8 cellular contexts compared by ENCODE assay signal in genomic region chr11:6703247-6704063, GRCh38. TPM values are rescaled to one million over a fixed set of nuclear protein-coding genes. Genes with fewer than 3 reads are reported as not detected.
A peak's percentile ranks its signal among the peaks of the same experiment; 100 is the strongest.
DNase-seq lines count a peak whose midpoint lies in the region; ATAC-seq and TF ChIP-seq lines count a peak whose summit lies in the region.

No MANE protein-coding gene starts in this region.

- H3K4me1 Mint-ChIP-seq in HFFc6 (ENCODE audit: low read depth) (peaks cover 12% of the 10 kb centered on the region; the same call in 1 of the 2 replicates), brain (peaks cover 23% of the 10 kb centered on the region)

- no peaks in the 10 kb centered on the region for H3K27me3 Mint-ChIP-seq in HFFc6 (ENCODE audit: insufficient read depth)
- peaks cover 4% of the 10 kb centered on the region for H3K27me3 Mint-ChIP-seq in brain

- H3K36me3 Mint-ChIP-seq in HFFc6 (ENCODE audit: low read depth) (no peaks in the 10 kb centered on the region), brain (no peaks in the 10 kb centered on the region)

- no peaks in the 10 kb centered on the region for H4K20me1 ChIP-seq in OCI-LY3 (ENCODE audit: insufficient read depth, low read length)

- H3K4me3 Mint-ChIP-seq in HFFc6 (no peak overlapping the region), brain (peak overlapping the region in 1 of 5 experiments; percentile 8)

- peaks cover 12% of the 10 kb centered on the region for H3K4me1 ChIP-seq in OCI-LY3 (ENCODE audit: low read length)

- no peaks in the 10 kb centered on the region for H3K9me3 ChIP-seq in OCI-LY3 (ENCODE audit: insufficient read depth, low read length)

- H3K4me3 ChIP-seq in OCI-LY3 (ENCODE audit: low read length), result no peak overlapping the region

- no peak overlapping the region for H2AFZ ChIP-seq in OCI-LY3 (ENCODE audit: low read depth, low read length)

- TF ChIP-seq CTCF in HFFc6 (IDR thresholded peaks at IDR 0.05) (peak; percentile 78), OCI-LY3 (IDR thresholded peaks at IDR 0.05; ENCODE audit: low read depth, low read length) (peak; percentile 69), brain (conservative IDR thresholded peaks at IDR 0.05) (peak; percentile 37 to 63)

- peaks cover 4% of the 10 kb centered on the region; the same call in 1 of the 2 replicates for H3K27me3 ChIP-seq in OCI-LY3 (ENCODE audit: low read depth, low read length)

- H3K27ac ChIP-seq in OCI-LY3 (ENCODE audit: low read length), result no peak overlapping the region

- H3K9me3 Mint-ChIP-seq in HFFc6, result no peaks in the 10 kb centered on the region
- H3K9me3 Mint-ChIP-seq in brain, result no peaks in the 10 kb centered on the region

- ATAC-seq in GM18858 (IDR thresholded peaks at IDR 0.05; ENCODE audit: unreplicated experiment), result no peak

- H3K27ac Mint-ChIP-seq in HFFc6 (no peak overlapping the region), brain (peak overlapping the region in 2 of 5 experiments; percentile 40 to 69)

- no peaks in the 10 kb centered on the region for H3K36me3 ChIP-seq in OCI-LY3 (replicated peaks; ENCODE audit: low read depth, low read length)

- no peak overlapping the region for H3K4me2 ChIP-seq in OCI-LY3 (ENCODE audit: low read length)

- no peak overlapping the region for H3K9ac ChIP-seq in OCI-LY3 (ENCODE audit: low read length)

- no peaks in the 10 kb centered on the region for H3K79me2 ChIP-seq in OCI-LY3 (ENCODE audit: low read length)

- DNase-seq in DMS53 (lab: John Stamatoyannopoulos, UW) (peak; percentile 76), HFFc6 (peak; percentile 79), iPS-NIHi11 (ENCODE audit: low spot score) (peak; percentile 75), cerebellar nuclear complex (lab: John Stamatoyannopoulos, UW) (no peak)
- DNase-seq in stimulated activated CD4-positive, alpha-beta T cell treated with anti-CD3 and anti-CD28 coated beads, Interleukin-4, amount 100 ng/mL, for 24 hours, result peak; percentile 26

RNA-seq across cellular contexts. Expression of gene MRPL17, which starts 20.3 kb away (rescaled TPM):
- total RNA-seq in HFFc6 (2021; fragmentation: NEBNext Ultra II Directional; extraction: Animal tissue kit (Norgen Biotek cat#: 25700)), result 100 to 1,000 TPM in 1 of 6 experiments, 10 to 100 TPM in 5; 79.5 to 111 (median 89.4) TPM
- polyA plus RNA-seq in brain (ENCODE audit: insufficient read depth, low read depth, low replicate concordance), result 37.5 TPM

RNA-seq across cellular contexts. Expression of gene DCHS1, which starts 47.8 kb away (rescaled TPM):
- total RNA-seq in HFFc6 (2021; fragmentation: NEBNext Ultra II Directional; extraction: Animal tissue kit (Norgen Biotek cat#: 25700)), result 1 to 10 TPM; 1.4 to 2.8 (median 2.3) TPM
- polyA plus RNA-seq in brain (ENCODE audit: insufficient read depth, low read depth, low replicate concordance), result 23.4 TPM

Comparison
In these comparisons a context has a peak if more than half of its experiments do, and no peak if none do; other contexts are left out.
1. DNase-seq: peak in DMS53 (single experiment), HFFc6 (single experiment), iPS-NIHi11 (single experiment) and stimulated activated CD4-positive, alpha-beta T cell treated with anti-CD3 and anti-CD28 coated beads, Interleukin-4, amount 100 ng/mL, for 24 hours (single experiment); none in cerebellar nuclear complex (0 of 2).
2. Peak in every context shown above with its lines, with median percentiles within 50 percentile points of each other: CTCF ChIP-seq.